Comparison of ENCODE assay signal across 8 cellular contexts in the genomic region with DNA sequence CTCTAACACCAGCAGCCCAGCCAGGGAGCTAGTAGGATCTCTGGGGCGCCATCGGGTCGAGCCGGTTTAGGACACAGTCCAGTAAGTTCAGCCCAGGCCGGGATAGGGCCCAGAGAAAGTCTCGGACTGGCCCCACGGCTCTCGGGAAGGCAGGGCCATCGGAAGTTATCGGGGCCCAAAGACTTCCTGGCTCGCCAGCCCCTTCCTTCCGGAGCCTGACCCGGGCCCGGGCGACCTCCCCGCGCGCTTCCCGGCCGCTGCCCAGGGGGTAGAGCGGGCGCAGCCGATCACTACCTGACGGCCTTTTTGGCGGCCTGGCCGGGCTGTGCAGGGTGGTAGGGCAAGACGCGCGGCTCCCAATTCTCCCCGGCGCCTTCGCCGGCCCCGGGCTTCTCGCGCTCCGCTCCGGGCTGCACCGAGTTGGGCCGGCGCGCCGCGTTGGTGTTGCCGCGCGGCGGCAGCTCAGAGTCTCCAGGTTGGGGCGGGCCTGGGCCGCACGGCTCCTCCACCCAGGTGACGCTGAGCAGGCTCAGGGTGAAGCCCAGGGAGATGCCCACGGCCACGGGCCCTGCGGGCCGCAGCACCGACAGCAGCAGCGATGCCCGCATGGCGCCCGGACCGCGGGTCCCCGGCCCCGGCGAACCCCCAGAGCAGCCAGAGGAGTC. TPM values are rescaled to one million over a fixed set of nuclear protein-coding genes. Genes with fewer than 3 reads are reported as not detected.
DNase-seq lines count a peak whose midpoint lies in the region; FAIRE-seq and TF ChIP-seq lines count a peak whose summit lies in the region.

No MANE protein-coding gene starts in this region.

- H3K9ac ChIP-seq in kidney (ENCODE audit: low read length in 2 of 2) = peak overlapping the region; percentile 59 to 63

- peak overlapping the region; percentile 79 to 83 for H3K27ac ChIP-seq in kidney (ENCODE audit: low read depth in 2 of 2, low read length in 2 of 2)

- in situ Hi-C loops in HAP-1 (cut with MboI; ENCODE audit: low sequenced_read_pairs) = loop anchor here (5.0 kb wide), 1 partner anchor 99 kb away; no protein-coding TSS in a partner anchor

- TF ChIP-seq CTCF in brain (conservative IDR thresholded peaks at IDR 0.05) (peak in 1 of 2 experiments; percentile 14), kidney (IDR thresholded peaks at IDR 0.05; ENCODE audit: borderline replicate concordance, extremely low read depth, insufficient read depth) (no peak)

- H3K4me1 ChIP-seq in HAP-1 = peaks cover 8% of the 10 kb centered on the region; the same call in 1 of the 2 replicates
- H3K4me1 ChIP-seq in kidney (ENCODE audit: control insufficient read depth in 1 of 2, insufficient read depth in 1 of 2, low read depth in 1 of 2, low read length in 2 of 2) = peaks cover 9 to 18% of the 10 kb centered on the region in 2 donors

- FAIRE-seq in kidney (lab: Jason Lieb, UNC) = no peak

- H3K27me3 ChIP-seq in HAP-1 (ENCODE audit: low read depth) = no peaks in the 10 kb centered on the region

- H3K36me3 ChIP-seq in HAP-1 (replicated peaks) (peaks cover 19% of the 10 kb centered on the region), kidney (ENCODE audit: control insufficient read depth in 1 of 2, insufficient read depth in 2 of 2, low read length in 2 of 2) (peaks cover 8% of the 10 kb centered on the region in 2 donors)

- H3K4me1 Mint-ChIP-seq in brain = peaks cover 70% of the 10 kb centered on the region
- peaks cover 26% of the 10 kb centered on the region for H3K4me1 Mint-ChIP-seq in stimulated activated naive CD8-positive, alpha-beta T cell treated with anti-CD3 and anti-CD28 coated beads, Interleukin-15, Interleukin-2, amounts not matched to agents 100 ng/mL and 50 ng/mL, for 24 hours (ENCODE audit: low read depth)

- intact Hi-C loops in kidney (cut with DNase I) = no loop called here

- peaks cover 46% of the 10 kb centered on the region for H3K36me3 Mint-ChIP-seq in brain
- H3K36me3 Mint-ChIP-seq in stimulated activated naive CD8-positive, alpha-beta T cell treated with anti-CD3 and anti-CD28 coated beads, Interleukin-15, Interleukin-2, amounts not matched to agents 100 ng/mL and 50 ng/mL, for 24 hours (ENCODE audit: low read depth) = peaks cover 8% of the 10 kb centered on the region

- H3K4me3 Mint-ChIP-seq in brain = peak overlapping the region; percentile 91 to 98 (median 94)
- peak overlapping the region; percentile 90 for H3K4me3 Mint-ChIP-seq in stimulated activated naive CD8-positive, alpha-beta T cell treated with anti-CD3 and anti-CD28 coated beads, Interleukin-15, Interleukin-2, amounts not matched to agents 100 ng/mL and 50 ng/mL, for 24 hours

- H3K27ac Mint-ChIP-seq in brain = peak overlapping the region; percentile 64 to 95 (median 88)
- H3K27ac Mint-ChIP-seq in stimulated activated naive CD8-positive, alpha-beta T cell treated with anti-CD3 and anti-CD28 coated beads, Interleukin-15, Interleukin-2, amounts not matched to agents 100 ng/mL and 50 ng/mL, for 24 hours = no peak overlapping the region

- H3K27me3 Mint-ChIP-seq in brain = peaks cover 8% of the 10 kb centered on the region
- H3K27me3 Mint-ChIP-seq in stimulated activated naive CD8-positive, alpha-beta T cell treated with anti-CD3 and anti-CD28 coated beads, Interleukin-15, Interleukin-2, amounts not matched to agents 100 ng/mL and 50 ng/mL, for 24 hours = peaks cover 22% of the 10 kb centered on the region

- DNase-seq in activated gamma-delta T cell treated with anti-CD3 and anti-CD28 coated beads, Interleukin-2, amount 50 U/mL, for 16 hours (ENCODE audit: low read depth) = peak; percentile 3
- DNase-seq in activated gamma-delta T cell treated with Interleukin-2 at 50 U/mL for 16 hours (no peak), HAP-1 (ENCODE audit: low spot score in 2 of 2) (peak in 1 of 2 experiments; percentile 61), LoVo (ENCODE audit: low spot score) (peak; percentile 14), kidney (no peak), retina (no peak)

- peaks cover 0 to 3% (median 0%) of the 10 kb centered on the region in 5 experiments for H3K9me3 Mint-ChIP-seq in brain
- no peaks in the 10 kb centered on the region for H3K9me3 Mint-ChIP-seq in stimulated activated naive CD8-positive, alpha-beta T cell treated with anti-CD3 and anti-CD28 coated beads, Interleukin-15, Interleukin-2, amounts not matched to agents 100 ng/mL and 50 ng/mL, for 24 hours

- no peaks in the 10 kb centered on the region for H3K9me3 ChIP-seq in HAP-1
- H3K9me3 ChIP-seq in kidney (ENCODE audit: control insufficient read depth in 1 of 2, low read length in 2 of 2) = no peaks in the 10 kb centered on the region

- peak overlapping the region; percentile 67 for H3K4me3 ChIP-seq in HAP-1
- H3K4me3 ChIP-seq in kidney (ENCODE audit: low read length in 2 of 2) = peak overlapping the region; percentile 66 to 72

RNA-seq across cellular contexts. Expression of gene CHPF, which starts 0.5 kb away (rescaled TPM):
- polyA plus RNA-seq in brain (ENCODE audit: insufficient read depth, low read depth, low replicate concordance) = 41.6 TPM
- total RNA-seq in kidney = 59.5 TPM
- polyA plus RNA-seq in kidney (ENCODE audit: insufficient read depth, low read depth, low replicate concordance) = 57.3 TPM

RNA-seq across cellular contexts. Expression of gene TMEM198, which starts 0.8 kb away (rescaled TPM):
- polyA plus RNA-seq in brain (ENCODE audit: insufficient read depth, low read depth, low replicate concordance) (23.1 TPM), kidney (ENCODE audit: insufficient read depth, low read depth, low replicate concordance) (4.2 TPM)
- total RNA-seq in kidney = 4.5 TPM

RNA-seq across cellular contexts. Expression of gene OBSL1, which starts 28.3 kb away (rescaled TPM):
- polyA plus RNA-seq in brain (ENCODE audit: insufficient read depth, low read depth, low replicate concordance) (91.4 TPM), kidney (ENCODE audit: insufficient read depth, low read depth, low replicate concordance) (89.5 TPM)
- 123 TPM for total RNA-seq in kidney

RNA-seq across cellular contexts. Expression of gene ASIC4, which starts 28.8 kb away (rescaled TPM):
- 1.2 TPM for polyA plus RNA-seq in brain (ENCODE audit: insufficient read depth, low read depth, low replicate concordance)
- total RNA-seq in kidney = not detected
- polyA plus RNA-seq in kidney (ENCODE audit: insufficient read depth, low read depth, low replicate concordance) = not detected

RNA-seq across cellular contexts. Expression of gene INHA, which starts 29.0 kb away (rescaled TPM):
- polyA plus RNA-seq in brain (ENCODE audit: insufficient read depth, low read depth, low replicate concordance) (0.37 TPM), kidney (ENCODE audit: insufficient read depth, low read depth, low replicate concordance) (2.5 TPM)
- total RNA-seq in kidney = 1.2 TPM

Comparison
In these comparisons a context has a peak if more than half of its experiments do, and no peak if none do; other contexts are left out.
1. DNase-seq: peak in activated gamma-delta T cell treated with anti-CD3 and anti-CD28 coated beads, Interleukin-2, amount 50 U/mL, for 16 hours (single experiment) and LoVo (single experiment); none in activated gamma-delta T cell treated with Interleukin-2 at 50 U/mL for 16 hours (single experiment), kidney (single experiment) and retina (single experiment).